In the genomic region with DNA sequence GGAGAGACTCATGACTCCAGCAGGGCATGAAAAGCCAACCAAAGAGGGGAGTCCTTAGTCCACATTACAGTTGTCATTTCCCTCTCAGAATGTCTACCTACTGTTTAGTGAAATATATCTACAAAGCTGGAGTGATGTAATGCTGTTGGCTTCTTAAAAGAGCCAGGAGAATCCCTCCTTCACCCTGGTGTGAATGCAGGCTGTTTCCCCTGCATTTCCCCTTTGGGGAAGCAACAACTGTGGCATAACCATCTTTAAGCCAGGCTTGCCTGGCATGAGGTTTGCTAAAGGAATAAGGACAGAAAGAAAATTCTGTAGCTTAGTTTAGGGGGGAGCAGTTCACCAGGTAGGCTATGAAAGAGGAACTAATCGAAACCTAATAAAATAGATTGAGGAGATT, we compare ENCODE assay signal across 25 cellular contexts.
"Had no signal": no experiment of that assay in that cellular context is flagged by ENCODE, and none has a peak within 500 bp of the region (broad histone marks: within the 10 kb centered on the region; RNA-seq: fewer than 3 reads in every experiment).

No MANE protein-coding gene starts in this region.

- H3K27ac ChIP-seq: testis, uterus, WERI-Rb-1 had no signal

- H3K9me3 ChIP-seq: testis, uterus had no signal

- H3K4me3 Mint-ChIP-seq: activated CD4-positive, alpha-beta T cell treated with anti-CD3 and anti-CD28 coated beads, Interleukin-2, amount 10 ng/mL, durations not matched to agents 7 days and 5 days; activated CD8-positive, alpha-beta memory T cell treated with anti-CD3 and anti-CD28 coated beads, Interleukin-2, amount 10 ng/mL, durations not matched to agents 7 days and 5 days; activated CD8-positive, alpha-beta T cell treated with anti-CD3 and anti-CD28 coated beads for 36 hours; activated naive CD4-positive, alpha-beta T cell treated with anti-CD3 and anti-CD28 coated beads, Interleukin-2, amount 10 ng/mL, durations not matched to agents 7 days and 5 days; natural killer cell; stimulated activated naive B cell treated with anti-CD40 and anti-IgM and Interleukin-4, amounts not matched to agents 10 μg/mL and 1 μg/mL and 100 μg/mL, for 72 hours had no signal

- ATAC-seq: activated CD8-positive, alpha-beta memory T cell treated with anti-CD3 and anti-CD28 coated beads, Interleukin-2, amount 10 ng/mL, durations not matched to agents 7 days and 5 days; activated CD8-positive, alpha-beta T cell treated with anti-CD3 and anti-CD28 coated beads for 36 hours; left ventricle myocardium superior; natural killer cell; stimulated activated naive B cell treated with anti-CD40 and anti-IgM and Interleukin-4, amounts not matched to agents 10 μg/mL and 1 μg/mL and 100 μg/mL, for 72 hours had no signal

- H3K36me3 ChIP-seq: uterus, WERI-Rb-1 had no signal

- H3K27me3 Mint-ChIP-seq: activated CD8-positive, alpha-beta T cell treated with anti-CD3 and anti-CD28 coated beads for 36 hours had no signal

- H3K4me1 ChIP-seq: testis, uterus had no signal

- H3K4me1 Mint-ChIP-seq: activated CD8-positive, alpha-beta memory T cell treated with anti-CD3 and anti-CD28 coated beads, Interleukin-2, amount 10 ng/mL, durations not matched to agents 7 days and 5 days had no signal

- DNase-seq: activated CD4-positive, alpha-beta T cell treated with anti-CD3 and anti-CD28 coated beads, Interleukin-2, amount 10 ng/mL, durations not matched to agents 7 days and 5 days; activated CD4-positive, CD25-positive, alpha-beta regulatory T cell treated with anti-CD3 and anti-CD28 coated beads, Interleukin-2, amount 50 U/mL, for 72 hours; activated CD8-positive, alpha-beta memory T cell treated with anti-CD3 and anti-CD28 coated beads, Interleukin-2, amount 10 ng/mL, durations not matched to agents 7 days and 5 days; activated CD8-positive, alpha-beta T cell treated with anti-CD3 and anti-CD28 coated beads for 36 hours; activated effector memory CD4-positive, alpha-beta T cell treated with anti-CD3 and anti-CD28 coated beads, Interleukin-2, amount 50 U/mL, for 16 hours; activated naive CD4-positive, alpha-beta T cell treated with anti-CD3 and anti-CD28 coated beads, Interleukin-2, amount 10 ng/mL, durations not matched to agents 7 days and 5 days; activated T-cell treated with anti-CD3 and anti-CD28 coated beads for 4 hours; amygdala; caudate nucleus; dermis blood vessel endothelial cell; effector CD8-positive, alpha-beta T cell; glutamatergic neuron; hippocampal formation; left ventricle myocardium superior; midbrain; natural killer cell; retina; stimulated activated CD4-positive, alpha-beta T cell treated with anti-CD3 and anti-CD28 coated beads, Interleukin-2, amount 100 ng/mL, for 48 hours; stimulated activated CD8-positive, alpha-beta memory T cell treated with anti-CD3 and anti-CD28 coated beads, Interleukin-4, amount 100 ng/mL, for 48 hours; stimulated activated naive B cell treated with anti-CD40 and anti-IgM and Interleukin-4, amounts not matched to agents 10 μg/mL and 1 μg/mL and 100 μg/mL, for 72 hours; testis; trophoblast cell; uterus; WERI-Rb-1 had no signal

- H3K27me3 ChIP-seq: testis had no signal

- H3K27ac Mint-ChIP-seq: activated CD4-positive, alpha-beta T cell treated with anti-CD3 and anti-CD28 coated beads, Interleukin-2, amount 10 ng/mL, durations not matched to agents 7 days and 5 days; activated CD8-positive, alpha-beta memory T cell treated with anti-CD3 and anti-CD28 coated beads, Interleukin-2, amount 10 ng/mL, durations not matched to agents 7 days and 5 days; activated CD8-positive, alpha-beta T cell treated with anti-CD3 and anti-CD28 coated beads for 36 hours; activated naive CD4-positive, alpha-beta T cell treated with anti-CD3 and anti-CD28 coated beads, Interleukin-2, amount 10 ng/mL, durations not matched to agents 7 days and 5 days; natural killer cell; progenitor cell of endocrine pancreas; stimulated activated naive B cell treated with anti-CD40 and anti-IgM and Interleukin-4, amounts not matched to agents 10 μg/mL and 1 μg/mL and 100 μg/mL, for 72 hours had no signal

- H3K9me3 Mint-ChIP-seq: activated CD8-positive, alpha-beta T cell treated with anti-CD3 and anti-CD28 coated beads for 36 hours; activated naive CD4-positive, alpha-beta T cell treated with anti-CD3 and anti-CD28 coated beads, Interleukin-2, amount 10 ng/mL, durations not matched to agents 7 days and 5 days; natural killer cell; stimulated activated naive B cell treated with anti-CD40 and anti-IgM and Interleukin-4, amounts not matched to agents 10 μg/mL and 1 μg/mL and 100 μg/mL, for 72 hours had no signal

- H3K4me3 ChIP-seq: testis, uterus had no signal

- H3K36me3 Mint-ChIP-seq: activated naive CD4-positive, alpha-beta T cell treated with anti-CD3 and anti-CD28 coated beads, Interleukin-2, amount 10 ng/mL, durations not matched to agents 7 days and 5 days; natural killer cell; stimulated activated naive B cell treated with anti-CD40 and anti-IgM and Interleukin-4, amounts not matched to agents 10 μg/mL and 1 μg/mL and 100 μg/mL, for 72 hours had no signal
